ENCODE assay signal across 33 cellular contexts in genomic region chr16:1573301-1573700, GRCh38.
"Had no signal": no experiment of that assay in that cellular context is flagged by ENCODE, and none has a peak within 500 bp of the region (broad histone marks: within the 10 kb centered on the region; RNA-seq: fewer than 3 reads in every experiment).

No MANE protein-coding gene starts in this region.

- H3K4me3 Mint-ChIP-seq: activated B cell treated with CpG ODN at 0.5 μM for 24 hours; activated CD4-positive, alpha-beta memory T cell treated with anti-CD3 and anti-CD28 coated beads for 36 hours; activated CD4-positive, alpha-beta memory T cell treated with anti-CD3 and anti-CD28 coated beads, Interleukin-2, amount 10 ng/mL, durations not matched to agents 7 days and 5 days; activated CD4-positive, alpha-beta T cell treated with anti-CD3 and anti-CD28 coated beads for 36 hours; activated CD4-positive, alpha-beta T cell treated with anti-CD3 and anti-CD28 coated beads, Interleukin-2, amount 10 ng/mL, durations not matched to agents 24 days and 14 days; activated CD4-positive, alpha-beta T cell treated with anti-CD3 and anti-CD28 coated beads, Interleukin-2, amount 10 ng/mL, durations not matched to agents 7 days and 5 days; activated CD8-positive, alpha-beta memory T cell treated with anti-CD3 and anti-CD28 coated beads, Interleukin-2, amount 10 ng/mL, durations not matched to agents 7 days and 5 days; activated CD8-positive, alpha-beta T cell treated with anti-CD3 and anti-CD28 coated beads for 36 hours; activated CD8-positive, alpha-beta T cell treated with anti-CD3 and anti-CD28 coated beads, Interleukin-2, amount 10 ng/mL, durations not matched to agents 7 days and 5 days; activated T-cell treated with anti-CD3 and anti-CD28 coated beads, Interleukin-2, amount 50 U/mL, for 24 hours; T-cell; T-helper 1 cell treated with Interleukin-12 subunit alpha and Interleukin-12 subunit beta and Interleukin-4 antibody, amounts not matched to agents 30 μg/mL and 1 μg/mL, for 36 hours; T-helper 2 cell treated with Interferon-gamma antibody and Interleukin-4, amounts not matched to agents 5 μg/mL and 100 μg/mL, for 36 hours; WTC11 had no signal

- H3K4me1 Mint-ChIP-seq: activated B cell treated with CpG ODN at 0.5 μM for 24 hours; activated CD4-positive, alpha-beta T cell treated with anti-CD3 and anti-CD28 coated beads for 36 hours; activated CD4-positive, alpha-beta T cell treated with anti-CD3 and anti-CD28 coated beads, Interleukin-2, amount 10 ng/mL, durations not matched to agents 7 days and 5 days; T-cell; WTC11 had no signal

- H3K36me3 Mint-ChIP-seq: activated CD4-positive, alpha-beta memory T cell treated with anti-CD3 and anti-CD28 coated beads for 36 hours; activated CD8-positive, alpha-beta memory T cell treated with anti-CD3 and anti-CD28 coated beads, Interleukin-2, amount 10 ng/mL, durations not matched to agents 7 days and 5 days; T-cell had no signal

- ATAC-seq: activated CD4-positive, alpha-beta T cell treated with anti-CD3 and anti-CD28 coated beads for 36 hours; activated CD4-positive, CD25-positive, alpha-beta regulatory T cell treated with anti-CD3 and anti-CD28 coated beads, Interleukin-2, amount 50 U/mL, for 24 hours; activated CD8-positive, alpha-beta memory T cell treated with anti-CD3 and anti-CD28 coated beads, Interleukin-2, amount 10 ng/mL, durations not matched to agents 7 days and 5 days; activated CD8-positive, alpha-beta T cell treated with anti-CD3 and anti-CD28 coated beads for 36 hours; activated CD8-positive, alpha-beta T cell treated with anti-CD3 and anti-CD28 coated beads, Interleukin-2, amount 10 ng/mL, durations not matched to agents 7 days and 5 days; T-cell; WTC11 had no signal

- DNase-seq: activated B cell treated with CpG ODN at 0.5 μM for 24 hours; activated CD4-positive, alpha-beta memory T cell treated with anti-CD3 and anti-CD28 coated beads for 36 hours; activated CD4-positive, alpha-beta memory T cell treated with anti-CD3 and anti-CD28 coated beads, Interleukin-2, amount 10 ng/mL, durations not matched to agents 7 days and 5 days; activated CD4-positive, alpha-beta T cell treated with anti-CD3 and anti-CD28 coated beads for 1 hour; activated CD4-positive, alpha-beta T cell treated with anti-CD3 and anti-CD28 coated beads for 36 hours; activated CD4-positive, alpha-beta T cell treated with anti-CD3 and anti-CD28 coated beads for 4 hours; activated CD4-positive, alpha-beta T cell treated with anti-CD3 and anti-CD28 coated beads for 48 hours; activated CD4-positive, alpha-beta T cell treated with anti-CD3 and anti-CD28 coated beads, Interleukin-2, amount 10 ng/mL, durations not matched to agents 24 days and 14 days; activated CD4-positive, alpha-beta T cell treated with anti-CD3 and anti-CD28 coated beads, Interleukin-2, amount 10 ng/mL, durations not matched to agents 7 days and 5 days; activated CD4-positive, alpha-beta T cell treated with anti-CD3 and anti-CD28 coated beads, Interleukin-2, amount 50 U/mL, for 1 hour; activated CD4-positive, alpha-beta T cell treated with anti-CD3 and anti-CD28 coated beads, Interleukin-2, amount 50 U/mL, for 4 hours; activated CD4-positive, alpha-beta T cell treated with anti-CD3 and anti-CD28 coated beads, Interleukin-2, amount 50 U/mL, for 48 hours; activated CD4-positive, CD25-positive, alpha-beta regulatory T cell; activated CD4-positive, CD25-positive, alpha-beta regulatory T cell treated with anti-CD3 and anti-CD28 coated beads, Interleukin-2, amount 50 U/mL, for 72 hours; activated CD8-positive, alpha-beta memory T cell treated with anti-CD3 and anti-CD28 coated beads for 24 hours; activated CD8-positive, alpha-beta memory T cell treated with anti-CD3 and anti-CD28 coated beads, Interleukin-2, amount 10 ng/mL, durations not matched to agents 7 days and 5 days; activated CD8-positive, alpha-beta memory T cell treated with anti-CD3 and anti-CD28 coated beads, Interleukin-2, amount 50 U/mL, for 4 hours; activated CD8-positive, alpha-beta memory T cell treated with anti-CD3 and anti-CD28 coated beads, Interleukin-2, amount 50 U/mL, for 48 hours; activated CD8-positive, alpha-beta T cell treated with anti-CD3 and anti-CD28 coated beads for 36 hours; activated CD8-positive, alpha-beta T cell treated with anti-CD3 and anti-CD28 coated beads, Interleukin-2, amount 10 ng/mL, durations not matched to agents 7 days and 5 days; activated T-cell treated with anti-CD3 and anti-CD28 coated beads for 4 hours; activated T-cell treated with anti-CD3 and anti-CD28 coated beads, Interleukin-2, amount 50 U/mL, for 1 hour; activated T-cell treated with anti-CD3 and anti-CD28 coated beads, Interleukin-2, amount 50 U/mL, for 24 hours; T-cell; T-helper 1 cell; T-helper 2 cell; T-helper 9 cell; T1000; WERI-Rb-1 had no signal

- H3K27me3 Mint-ChIP-seq: activated B cell treated with CpG ODN at 0.5 μM for 24 hours; activated CD4-positive, alpha-beta memory T cell treated with anti-CD3 and anti-CD28 coated beads for 36 hours; activated CD4-positive, alpha-beta memory T cell treated with anti-CD3 and anti-CD28 coated beads, Interleukin-2, amount 10 ng/mL, durations not matched to agents 7 days and 5 days; activated CD4-positive, alpha-beta T cell treated with anti-CD3 and anti-CD28 coated beads for 36 hours; activated CD4-positive, alpha-beta T cell treated with anti-CD3 and anti-CD28 coated beads, Interleukin-2, amount 10 ng/mL, durations not matched to agents 24 days and 14 days; activated CD4-positive, alpha-beta T cell treated with anti-CD3 and anti-CD28 coated beads, Interleukin-2, amount 10 ng/mL, durations not matched to agents 7 days and 5 days; activated CD8-positive, alpha-beta memory T cell treated with anti-CD3 and anti-CD28 coated beads, Interleukin-2, amount 10 ng/mL, durations not matched to agents 7 days and 5 days; activated CD8-positive, alpha-beta T cell treated with anti-CD3 and anti-CD28 coated beads for 36 hours; activated T-cell treated with anti-CD3 and anti-CD28 coated beads, Interleukin-2, amount 50 U/mL, for 24 hours; T-cell had no signal

- H3K27ac Mint-ChIP-seq: activated B cell treated with CpG ODN at 0.5 μM for 24 hours; activated CD4-positive, alpha-beta memory T cell treated with anti-CD3 and anti-CD28 coated beads for 36 hours; activated CD4-positive, alpha-beta memory T cell treated with anti-CD3 and anti-CD28 coated beads, Interleukin-2, amount 10 ng/mL, durations not matched to agents 7 days and 5 days; activated CD4-positive, alpha-beta T cell treated with anti-CD3 and anti-CD28 coated beads for 36 hours; activated CD4-positive, alpha-beta T cell treated with anti-CD3 and anti-CD28 coated beads, Interleukin-2, amount 10 ng/mL, durations not matched to agents 24 days and 14 days; activated CD4-positive, alpha-beta T cell treated with anti-CD3 and anti-CD28 coated beads, Interleukin-2, amount 10 ng/mL, durations not matched to agents 7 days and 5 days; activated CD8-positive, alpha-beta memory T cell treated with anti-CD3 and anti-CD28 coated beads, Interleukin-2, amount 10 ng/mL, durations not matched to agents 7 days and 5 days; activated CD8-positive, alpha-beta T cell treated with anti-CD3 and anti-CD28 coated beads for 36 hours; activated CD8-positive, alpha-beta T cell treated with anti-CD3 and anti-CD28 coated beads, Interleukin-2, amount 10 ng/mL, durations not matched to agents 7 days and 5 days; activated T-cell treated with anti-CD3 and anti-CD28 coated beads, Interleukin-2, amount 50 U/mL, for 24 hours; T-cell; T-helper 1 cell treated with Interleukin-12 subunit alpha and Interleukin-12 subunit beta and Interleukin-4 antibody, amounts not matched to agents 30 μg/mL and 1 μg/mL, for 36 hours; T-helper 2 cell treated with Interferon-gamma antibody and Interleukin-4, amounts not matched to agents 5 μg/mL and 100 μg/mL, for 36 hours; WTC11 had no signal

- H3K9me3 Mint-ChIP-seq: activated B cell treated with CpG ODN at 0.5 μM for 24 hours; activated CD4-positive, alpha-beta memory T cell treated with anti-CD3 and anti-CD28 coated beads for 36 hours; activated CD4-positive, alpha-beta memory T cell treated with anti-CD3 and anti-CD28 coated beads, Interleukin-2, amount 10 ng/mL, durations not matched to agents 7 days and 5 days; activated CD4-positive, alpha-beta T cell treated with anti-CD3 and anti-CD28 coated beads, Interleukin-2, amount 10 ng/mL, durations not matched to agents 24 days and 14 days; activated CD4-positive, alpha-beta T cell treated with anti-CD3 and anti-CD28 coated beads, Interleukin-2, amount 10 ng/mL, durations not matched to agents 7 days and 5 days; activated CD8-positive, alpha-beta T cell treated with anti-CD3 and anti-CD28 coated beads for 36 hours; activated T-cell treated with anti-CD3 and anti-CD28 coated beads, Interleukin-2, amount 50 U/mL, for 24 hours; T-cell; T-helper 1 cell treated with Interleukin-12 subunit alpha and Interleukin-12 subunit beta and Interleukin-4 antibody, amounts not matched to agents 30 μg/mL and 1 μg/mL, for 36 hours; T-helper 2 cell treated with Interferon-gamma antibody and Interleukin-4, amounts not matched to agents 5 μg/mL and 100 μg/mL, for 36 hours had no signal
